ENCODE assay signal across 13 cellular contexts in the genomic region with DNA sequence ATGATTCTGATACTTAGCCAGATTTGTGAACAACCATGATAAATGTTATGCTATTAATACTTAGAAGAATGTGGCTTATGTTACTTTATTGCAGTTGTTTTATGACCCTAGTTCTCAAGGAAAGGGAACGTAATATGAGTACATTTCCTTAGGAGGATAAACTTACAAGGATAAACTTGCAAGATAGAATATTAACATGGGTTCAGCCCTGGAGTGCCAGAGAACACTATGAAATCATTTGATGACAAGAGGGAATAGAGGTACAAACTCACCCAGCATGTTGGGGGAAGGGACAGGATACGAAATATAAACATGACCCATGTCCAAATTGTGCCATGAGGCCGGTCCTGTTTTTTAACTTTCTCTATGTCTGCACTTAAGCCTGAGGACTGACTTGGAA. TPM values are rescaled to one million over a fixed set of nuclear protein-coding genes. Genes with fewer than 3 reads are reported as not detected.
DNase-seq lines count a peak whose midpoint lies in the region; ATAC-seq, FAIRE-seq and TF ChIP-seq lines count a peak whose summit lies in the region.
"Had no signal": no experiment of that assay in that cellular context is flagged by ENCODE, and none has a peak within 500 bp of the region (broad histone marks: within the 10 kb centered on the region; RNA-seq: fewer than 3 reads in every experiment).

No MANE protein-coding gene starts in this region.

- no peak for TF ChIP-seq CTCF in LNCaP clone FGC (IDR thresholded peaks at IDR 0.05; ENCODE audit: control insufficient read depth, extremely low read depth, insufficient read depth)
- TF ChIP-seq CTCF in fibroblast of villous mesenchyme (IDR thresholded peaks at IDR 0.05; ENCODE audit: insufficient read depth, low read depth, low read length), result no peak
- TF ChIP-seq CTCF in prostate gland (IDR thresholded peaks at IDR 0.05), result no peak

- WGBS in prostate gland, result 22% methylated on average over 3 of the region's 3 CpGs
- 24 to 48% (median 31%) methylated on average over 3 of the region's 3 CpGs for WGBS in small intestine, 3 donors

- no peak for ATAC-seq in GM21737 (IDR thresholded peaks at IDR 0.05; ENCODE audit: unreplicated experiment)
- no peak for ATAC-seq in GM21717 (IDR thresholded peaks at IDR 0.05; ENCODE audit: unreplicated experiment)
- ATAC-seq: GM23338 had no signal

- peak; percentile 57 for DNase-seq in LNCaP clone FGC (ENCODE audit: low read depth)
- DNase-seq in fibroblast of villous mesenchyme (ENCODE audit: low read depth), result peak; percentile 33
- DNase-seq in prostate gland (ENCODE audit: low spot score), result peak; percentile 75
- DNase-seq in small intestine, result peak; percentile 20
- DNase-seq in substantia nigra (lab: John Stamatoyannopoulos, UW), result no peak
- DNase-seq: Caco-2; CD8-positive, alpha-beta memory T cell; DMS53; H7 had no signal

- H3K9me3 ChIP-seq in prostate gland (no peaks in the 10 kb centered on the region), small intestine (ENCODE audit: control insufficient read depth, low read depth) (no peaks in the 10 kb centered on the region)
- H3K9me3 ChIP-seq: Caco-2 had no signal

- H3K4me1 ChIP-seq in prostate gland (replicated peaks) (no peaks in the 10 kb centered on the region), small intestine (ENCODE audit: control insufficient read depth in 2 of 2, insufficient read depth in 1 of 2, low read depth in 1 of 2, low read length in 1 of 2) (no peaks in the 10 kb centered on the region)
- H3K4me1 ChIP-seq: Caco-2 had no signal

- no peaks in the 10 kb centered on the region for H3K36me3 ChIP-seq in prostate gland
- no peaks in the 10 kb centered on the region for H3K36me3 ChIP-seq in small intestine (ENCODE audit: control insufficient read depth in 2 of 2, insufficient read depth in 2 of 2, low read length in 2 of 2)

- no peak for TF ChIP-seq POLR2A in prostate gland (IDR thresholded peaks at IDR 0.05)

- H3K4me3 ChIP-seq in LNCaP clone FGC (ENCODE audit: low read depth, low read length) (no peak overlapping the region), fibroblast of villous mesenchyme (ENCODE audit: low read depth, low read length) (no peak overlapping the region), prostate gland (no peak overlapping the region), small intestine (ENCODE audit: low read depth in 1 of 2, low read length in 2 of 2) (no peak overlapping the region)
- H3K4me3 ChIP-seq: GM23338 had no signal

- intact Hi-C loops in prostate gland (cut with DNase I), result no loop called here

- H3K27me3 ChIP-seq in prostate gland (replicated peaks; ENCODE audit: insufficient read depth), result no peaks in the 10 kb centered on the region
- no peaks in the 10 kb centered on the region for H3K27me3 ChIP-seq in small intestine (ENCODE audit: control insufficient read depth in 2 of 2, insufficient read depth in 2 of 2, low read length in 2 of 2)

- H3K27ac ChIP-seq in prostate gland (peak overlapping the region; percentile 37 to 44), small intestine (ENCODE audit: low read depth in 1 of 2, low read length in 1 of 2) (no peak overlapping the region), substantia nigra (ENCODE audit: low read depth, low read length, poor library complexity, severe bottlenecking) (no peak overlapping the region)

- no peak for FAIRE-seq in small intestine (lab: Jason Lieb, UNC)
- FAIRE-seq: GM18507 had no signal

RNA-seq across cellular contexts. Expression of a gene that starts 13.0 kb away (rescaled TPM):
- total RNA-seq in fibroblast of villous mesenchyme, result 12.6 and 13.8 TPM in 2 replicates
- total RNA-seq in prostate gland, result 10 to 100 TPM; 31.0 to 31.3 TPM
- 10 to 100 TPM; 11.5 to 57.0 (median 25.7) TPM for polyA plus RNA-seq in small intestine

Comparison
In these comparisons a context has a peak if more than half of its experiments do, and no peak if none do; other contexts are left out.
1. DNase-seq: peak in LNCaP clone FGC (single experiment), fibroblast of villous mesenchyme (single experiment), prostate gland (single experiment) and small intestine (single experiment); none in substantia nigra (0 of 49).
2. H3K27ac ChIP-seq: peak in prostate gland (2 of 2); none in small intestine (0 of 2) and substantia nigra (single experiment).